ENCODE assay signal across 20 cellular contexts in the genomic region with DNA sequence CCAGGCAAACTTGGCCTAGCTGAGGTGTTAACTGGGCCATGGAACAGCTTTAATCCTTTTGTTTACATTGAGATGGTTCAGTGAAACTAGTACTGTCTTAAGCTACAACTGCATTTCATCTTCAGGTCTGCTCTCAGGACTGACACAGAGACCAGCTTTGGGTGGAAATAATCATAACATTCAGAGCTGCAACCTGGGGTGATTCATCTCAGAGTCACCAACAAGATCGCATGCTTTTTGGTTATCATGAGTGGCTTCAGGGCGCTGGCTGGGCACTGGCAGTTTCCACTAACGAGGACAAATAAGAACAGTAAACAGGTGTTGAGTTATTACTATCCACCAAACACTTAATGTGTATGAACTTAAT.
DNase-seq lines count a peak whose midpoint lies in the region; ATAC-seq, FAIRE-seq and TF ChIP-seq lines count a peak whose summit lies in the region.
"Had no signal": no experiment of that assay in that cellular context is flagged by ENCODE, and none has a peak within 500 bp of the region (broad histone marks: within the 10 kb centered on the region; RNA-seq: fewer than 3 reads in every experiment).

No MANE protein-coding gene starts in this region.

- DNase-seq in astrocyte (ENCODE audit: low read depth), result no peak
- DNase-seq in kidney tubule cell (ENCODE audit: low spot score), result peak; percentile 77
- no peak for DNase-seq in ovary
- no peak for DNase-seq in MM.1S
- DNase-seq in activated CD8-positive, alpha-beta T cell treated with anti-CD3 and anti-CD28 coated beads for 36 hours, result no peak
- DNase-seq in activated naive CD4-positive, alpha-beta T cell (lab: John Stamatoyannopoulos, UW), result no peak
- DNase-seq: CD8-positive, alpha-beta T cell; DMS 273 treated with DMSO at 0.1 percent for 48 hours; NCI-H146; NCI-H2081 treated with DMSO at 0.1 percent for 48 hours; NCI-H2227 treated with DMSO at 0.1 percent for 48 hours; NCI-H524 treated with DMSO at 0.1 percent for 48 hours; SW 1271 had no signal

- TF ChIP-seq EP300 in ovary (IDR thresholded peaks at IDR 0.05), result no peak

- H3F3A ChIP-seq in Loucy (ENCODE audit: low read depth) (no peaks in the 10 kb centered on the region), MM.1S (ENCODE audit: insufficient read depth, low read length) (no peaks in the 10 kb centered on the region)

- H3K27ac Mint-ChIP-seq in astrocyte (ENCODE audit: unreplicated experiment), result no peak overlapping the region
- no peak overlapping the region for H3K27ac Mint-ChIP-seq in activated CD8-positive, alpha-beta T cell treated with anti-CD3 and anti-CD28 coated beads for 36 hours
- H3K27ac Mint-ChIP-seq: CD8-positive, alpha-beta T cell; IgD-negative memory B cell had no signal

- H3K36me3 ChIP-seq in Loucy (ENCODE audit: insufficient read depth, low read length), result no peaks in the 10 kb centered on the region
- H3K36me3 ChIP-seq in astrocyte (ENCODE audit: insufficient read depth, low read length), result no peaks in the 10 kb centered on the region
- no peaks in the 10 kb centered on the region for H3K36me3 ChIP-seq in ovary
- H3K36me3 ChIP-seq in MM.1S (replicated peaks; ENCODE audit: insufficient read depth, low read length), result no peaks in the 10 kb centered on the region
- H3K36me3 ChIP-seq: SJSA1 had no signal

- H3K27ac ChIP-seq in astrocyte (ENCODE audit: low read depth, low read length) (no peak overlapping the region), ovary (no peak overlapping the region), MM.1S (ENCODE audit: low read length) (no peak overlapping the region)
- H3K27ac ChIP-seq: SJSA1 had no signal

- WGBS in ovary, 3 donors, result 77 to 82% (median 81%) methylated on average over 3 of the region's 3 CpGs

- peak; percentile 28 for ATAC-seq in GM18868 (IDR thresholded peaks at IDR 0.05; ENCODE audit: unreplicated experiment)
- ATAC-seq in activated CD8-positive, alpha-beta T cell treated with anti-CD3 and anti-CD28 coated beads for 36 hours, result no peak
- ATAC-seq: CD8-positive, alpha-beta T cell; Panc1 had no signal

- CTCF ChIA-PET in activated CD8-positive, alpha-beta T cell treated with anti-CD3 and anti-CD28 coated beads for 36 hours (lab: Charles Lee), result interaction anchor here (1.0 to 2.0 kb wide), 5 partner anchors 10 to 765 kb away, joined by 3 to 9 read pairs (median 3); no protein-coding TSS in a partner anchor

- intact Hi-C loops in ovary (cut with DNase I), result no loop called here
- intact Hi-C loops in activated CD8-positive, alpha-beta T cell treated with anti-CD3 and anti-CD28 coated beads for 36 hours (cut with micrococcal nuclease), result no loop called here

- H4K20me1 ChIP-seq in Loucy (ENCODE audit: insufficient read depth, low read length, poor library complexity, severe bottlenecking) (no peaks in the 10 kb centered on the region), astrocyte (ENCODE audit: insufficient read depth, low read length) (no peaks in the 10 kb centered on the region), MM.1S (ENCODE audit: insufficient read depth, low read length) (no peaks in the 10 kb centered on the region)

- H3K4me3 ChIP-seq in Loucy (ENCODE audit: low read length, poor library complexity, severe bottlenecking), result no peak overlapping the region
- H3K4me3 ChIP-seq in astrocyte (ENCODE audit: insufficient read depth, low read depth, low read length), result no peak overlapping the region
- no peak overlapping the region for H3K4me3 ChIP-seq in ovary
- H3K4me3 ChIP-seq in MM.1S (ENCODE audit: low read length), result no peak overlapping the region
- H3K4me3 ChIP-seq: SJSA1 had no signal

- no peak overlapping the region for H3K4me3 Mint-ChIP-seq in astrocyte (ENCODE audit: unreplicated experiment)
- no peak overlapping the region for H3K4me3 Mint-ChIP-seq in activated CD8-positive, alpha-beta T cell treated with anti-CD3 and anti-CD28 coated beads for 36 hours
- H3K4me3 Mint-ChIP-seq: CD8-positive, alpha-beta T cell; IgD-negative memory B cell had no signal

- H3K4me2 ChIP-seq in Loucy (ENCODE audit: low read depth, low read length, poor library complexity, severe bottlenecking) (no peak overlapping the region), astrocyte (ENCODE audit: low read length) (no peak overlapping the region), MM.1S (ENCODE audit: low read depth, low read length) (no peak overlapping the region)

- no peaks in the 10 kb centered on the region for H3K9me2 ChIP-seq in Loucy (replicated peaks; ENCODE audit: low read depth, low read length)
- no peaks in the 10 kb centered on the region for H3K9me2 ChIP-seq in MM.1S (replicated peaks; ENCODE audit: insufficient read depth, low read length)

- H3K9me3 ChIP-seq in Loucy (ENCODE audit: insufficient read depth, low read depth, low read length) (no peaks in the 10 kb centered on the region), astrocyte (ENCODE audit: insufficient read depth, low read depth, low read length) (no peaks in the 10 kb centered on the region), ovary (no peaks in the 10 kb centered on the region), MM.1S (replicated peaks; ENCODE audit: insufficient read depth, low read length) (no peaks in the 10 kb centered on the region)
- H3K9me3 ChIP-seq: SJSA1 had no signal

- H3K4me1 ChIP-seq in Loucy (ENCODE audit: insufficient read depth, low read length, poor library complexity, severe bottlenecking) (no peaks in the 10 kb centered on the region), astrocyte (ENCODE audit: insufficient read depth, low read length) (peaks cover 20% of the 10 kb centered on the region), ovary (ENCODE audit: insufficient read depth) (no peaks in the 10 kb centered on the region), MM.1S (ENCODE audit: low read length) (no peaks in the 10 kb centered on the region)
- H3K4me1 ChIP-seq: SJSA1 had no signal

- H3K9ac ChIP-seq in Loucy (ENCODE audit: low read depth, low read length, poor library complexity, severe bottlenecking) (no peak overlapping the region), astrocyte (ENCODE audit: low read length) (no peak overlapping the region), MM.1S (ENCODE audit: low read length) (no peak overlapping the region)

- TF ChIP-seq CTCF in Loucy (conservative IDR thresholded peaks at IDR 0.05; ENCODE audit: low read length) (no peak), astrocyte (IDR thresholded peaks at IDR 0.05; ENCODE audit: insufficient read depth, low read depth, low read length) (no peak), ovary (IDR thresholded peaks at IDR 0.05) (no peak), MM.1S (IDR thresholded peaks at IDR 0.05; ENCODE audit: low read length) (no peak)
- no peak for TF ChIP-seq CTCF in activated CD8-positive, alpha-beta T cell treated with anti-CD3 and anti-CD28 coated beads for 36 hours (IDR thresholded peaks at IDR 0.05)

- no peaks in the 10 kb centered on the region for H3K36me3 Mint-ChIP-seq in astrocyte (ENCODE audit: low read depth, unreplicated experiment)
- no peaks in the 10 kb centered on the region for H3K36me3 Mint-ChIP-seq in activated CD8-positive, alpha-beta T cell treated with anti-CD3 and anti-CD28 coated beads for 36 hours (ENCODE audit: low read depth)
- H3K36me3 Mint-ChIP-seq: CD8-positive, alpha-beta T cell; IgD-negative memory B cell had no signal

- H3K79me2 ChIP-seq in Loucy (ENCODE audit: insufficient read depth, low read length) (no peaks in the 10 kb centered on the region), astrocyte (ENCODE audit: insufficient read depth, low read length) (no peaks in the 10 kb centered on the region), MM.1S (ENCODE audit: low read length) (no peaks in the 10 kb centered on the region)

- H3K27me3 ChIP-seq in Loucy (ENCODE audit: insufficient read depth, low read length, poor library complexity, severe bottlenecking), result no peaks in the 10 kb centered on the region
- H3K27me3 ChIP-seq in astrocyte (ENCODE audit: insufficient read depth, low read length), result no peaks in the 10 kb centered on the region
- no peaks in the 10 kb centered on the region for H3K27me3 ChIP-seq in ovary
- no peaks in the 10 kb centered on the region for H3K27me3 ChIP-seq in MM.1S (replicated peaks; ENCODE audit: insufficient read depth, low read length)
- H3K27me3 ChIP-seq: SJSA1 had no signal

- H3K4me1 Mint-ChIP-seq in astrocyte (ENCODE audit: low read depth, unreplicated experiment), result peaks cover 21% of the 10 kb centered on the region
- H3K4me1 Mint-ChIP-seq in activated CD8-positive, alpha-beta T cell treated with anti-CD3 and anti-CD28 coated beads for 36 hours (ENCODE audit: low read depth), result no peaks in the 10 kb centered on the region
- H3K4me1 Mint-ChIP-seq: IgD-negative memory B cell had no signal

- POLR2A ChIA-PET in activated CD8-positive, alpha-beta T cell treated with anti-CD3 and anti-CD28 coated beads for 36 hours (lab: Charles Lee), result no interaction called here

- TF ChIP-seq POLR2A in ovary (IDR thresholded peaks at IDR 0.05), result no peak

- H2AFZ ChIP-seq in Loucy (ENCODE audit: low read length), result 0 out of 2 replicates have a peak overlapping the region, but pooled peaks have one; percentile 21
- no peak overlapping the region for H2AFZ ChIP-seq in astrocyte (ENCODE audit: low read depth, low read length)
- no peak overlapping the region for H2AFZ ChIP-seq in MM.1S (ENCODE audit: low read length)

- peaks cover 10% of the 10 kb centered on the region for H3K27me3 Mint-ChIP-seq in astrocyte (ENCODE audit: low read depth, unreplicated experiment)
- H3K27me3 Mint-ChIP-seq in activated CD8-positive, alpha-beta T cell treated with anti-CD3 and anti-CD28 coated beads for 36 hours, result peaks cover 19% of the 10 kb centered on the region

- H3K9me3 Mint-ChIP-seq in astrocyte (ENCODE audit: unreplicated experiment), result no peaks in the 10 kb centered on the region
- H3K9me3 Mint-ChIP-seq in activated CD8-positive, alpha-beta T cell treated with anti-CD3 and anti-CD28 coated beads for 36 hours, result no peaks in the 10 kb centered on the region
- H3K9me3 Mint-ChIP-seq: CD8-positive, alpha-beta T cell; IgD-negative memory B cell had no signal

- FAIRE-seq in astrocyte (lab: Jason Lieb, UNC), result peak; percentile 9
- FAIRE-seq: GM18507, GM19239 had no signal
